Comparison of ENCODE assay signal across 8 cellular contexts in genomic region chrX:100731441-100732281, GRCh38. TPM values are rescaled to one million over a fixed set of nuclear protein-coding genes. Genes with fewer than 3 reads are reported as not detected.
DNase-seq lines count a peak whose midpoint lies in the region; ATAC-seq and TF ChIP-seq lines count a peak whose summit lies in the region.

TSS of gene SYTL4 (minus strand) at chrX:100732121. CDS start at chrX:100702037, 30,084 bp downstream.

- no peaks in the 10 kb centered on the region for H3K79me2 ChIP-seq in smooth muscle cell (ENCODE audit: low read depth)

- peak within 1 kb of the TSS; percentile 75 for H2AFZ ChIP-seq in smooth muscle cell (ENCODE audit: low read depth)

- H4K20me1 ChIP-seq in smooth muscle cell (ENCODE audit: low read depth), result no peaks in the 10 kb centered on the region

- no peaks in the 10 kb centered on the region for H3K36me3 ChIP-seq in smooth muscle cell (ENCODE audit: low read depth)

- H3K4me3 ChIP-seq in smooth muscle cell, result peak within 1 kb of the TSS; percentile 53

- no peak for ATAC-seq in activated T-cell treated with anti-CD3 and anti-CD28 coated beads, Interleukin-2, amount 50 U/mL, for 4 hours
- ATAC-seq in HG02623 (IDR thresholded peaks at IDR 0.05; ENCODE audit: unreplicated experiment) (no peak), GM18909 (IDR thresholded peaks at IDR 0.05; ENCODE audit: poor library complexity, unreplicated experiment) (no peak)

- no peaks in the 10 kb centered on the region for H3K9me3 ChIP-seq in smooth muscle cell (replicated peaks; ENCODE audit: low read depth)

- H3K36me3 Mint-ChIP-seq in activated T-cell treated with anti-CD3 and anti-CD28 coated beads, Interleukin-2, amount 50 U/mL, for 4 hours (ENCODE audit: insufficient read depth), result no peaks in the 10 kb centered on the region

- no peak within 1 kb of the TSS for H3K9ac ChIP-seq in smooth muscle cell (ENCODE audit: low read depth)

- H3K27me3 Mint-ChIP-seq in activated T-cell treated with anti-CD3 and anti-CD28 coated beads, Interleukin-2, amount 50 U/mL, for 4 hours (ENCODE audit: low read depth), result peaks cover 30% of the 10 kb centered on the region

- H3K4me1 Mint-ChIP-seq in activated T-cell treated with anti-CD3 and anti-CD28 coated beads, Interleukin-2, amount 50 U/mL, for 4 hours (ENCODE audit: low read depth), result peaks cover 4% of the 10 kb centered on the region

- H3K27ac ChIP-seq in smooth muscle cell (ENCODE audit: low read depth), result no peak within 1 kb of the TSS

- H3K4me3 Mint-ChIP-seq in activated T-cell treated with anti-CD3 and anti-CD28 coated beads, Interleukin-2, amount 50 U/mL, for 4 hours, result peak within 1 kb of the TSS; percentile 21

- H3K4me1 ChIP-seq in smooth muscle cell (ENCODE audit: low read depth), result no peaks in the 10 kb centered on the region

- peak within 1 kb of the TSS; percentile 84 for H3K4me2 ChIP-seq in smooth muscle cell

- no peaks in the 10 kb centered on the region for H3F3A ChIP-seq in smooth muscle cell (ENCODE audit: low read depth)

- WGBS in smooth muscle cell (ENCODE audit: low lambda C conversion rate), result 37% methylated on average over 59 of the region's 60 CpGs

- DNase-seq in activated T-cell treated with anti-CD3 and anti-CD28 coated beads, Interleukin-2, amount 50 U/mL, for 4 hours, result no peak
- DNase-seq in activated T-cell treated with anti-CD3 and anti-CD28 coated beads, Interleukin-2, amount 50 U/mL, for 1 hour, result no peak
- DNase-seq in astrocyte of the hippocampus (ENCODE audit: low read depth, low spot score) (peak; percentile 28), iPS-NIHi11 (ENCODE audit: low spot score) (peak; percentile 64), smooth muscle cell (lab: John Stamatoyannopoulos, UW; ENCODE audit: unreplicated experiment) (peak; percentile 1)
- no peak for DNase-seq in stimulated activated CD4-positive, alpha-beta T cell treated with anti-CD3 and anti-CD28 coated beads, Interleukin-4, amount 100 ng/mL, for 4 hours

- no peaks in the 10 kb centered on the region for H3K9me3 Mint-ChIP-seq in activated T-cell treated with anti-CD3 and anti-CD28 coated beads, Interleukin-2, amount 50 U/mL, for 4 hours

- TF ChIP-seq CTCF in smooth muscle cell (IDR thresholded peaks at IDR 0.05; ENCODE audit: borderline replicate concordance, insufficient read depth, poor library complexity, severe bottlenecking), result no peak

- no peaks in the 10 kb centered on the region for H3K27me3 ChIP-seq in smooth muscle cell (ENCODE audit: low read depth)

RNA-seq across cellular contexts. Expression of gene SYTL4, which starts in this region (rescaled TPM):
- under 1 TPM; 0.08 to 0.13 (median 0.11) TPM for total RNA-seq in activated T-cell treated with anti-CD3 and anti-CD28 coated beads, Interleukin-2, amount 50 U/mL, for 4 hours
- total RNA-seq in smooth muscle cell, result 4.8 and 6.6 TPM in 2 replicates
- polyA plus RNA-seq in smooth muscle cell, result 8.0 and 10.5 TPM in 2 replicates

Comparison
In these comparisons a context has a peak if more than half of its experiments do, and no peak if none do; other contexts are left out.
1. DNase-seq: peak in astrocyte of the hippocampus (single experiment), iPS-NIHi11 (single experiment) and smooth muscle cell (single experiment); none in activated T-cell treated with anti-CD3 and anti-CD28 coated beads, Interleukin-2, amount 50 U/mL, for 4 hours (single experiment), activated T-cell treated with anti-CD3 and anti-CD28 coated beads, Interleukin-2, amount 50 U/mL, for 1 hour (single experiment) and stimulated activated CD4-positive, alpha-beta T cell treated with anti-CD3 and anti-CD28 coated beads, Interleukin-4, amount 100 ng/mL, for 4 hours (0 of 2).